In the genomic region with DNA sequence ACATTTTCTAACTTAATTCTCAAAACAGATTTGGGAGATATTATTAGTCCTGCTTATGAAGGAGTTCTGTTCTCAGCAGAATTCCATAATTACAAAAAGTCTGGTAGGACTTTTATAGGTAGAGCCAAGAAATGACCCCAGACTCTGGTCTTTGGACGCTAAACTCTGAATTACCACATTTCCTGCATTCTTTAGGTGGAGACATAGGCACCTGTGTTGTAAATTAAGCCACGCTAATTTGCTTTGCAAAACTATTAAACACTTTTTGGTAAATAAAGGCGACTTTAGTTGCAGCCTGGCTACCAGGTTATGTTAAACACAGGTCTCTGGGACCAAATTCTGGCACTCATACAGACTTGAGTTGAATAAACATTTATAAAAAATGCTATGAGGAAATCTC, we compare ENCODE assay signal across 17 cellular contexts.
DNase-seq lines count a peak whose midpoint lies in the region; ATAC-seq and TF ChIP-seq lines count a peak whose summit lies in the region.
"Had no signal": no experiment of that assay in that cellular context is flagged by ENCODE, and none has a peak within 500 bp of the region (broad histone marks: within the 10 kb centered on the region; RNA-seq: fewer than 3 reads in every experiment).

No MANE protein-coding gene starts in this region.

- no peak for ATAC-seq in heart left ventricle
- ATAC-seq in heart right ventricle = no peak
- ATAC-seq in memory B cell (ENCODE audit: low read depth) = no peak
- no peak for ATAC-seq in activated naive CD4-positive, alpha-beta T cell treated with anti-CD3 and anti-CD28 coated beads, Interleukin-2, amount 50 U/mL, for 72 hours

- H3K9me2 ChIP-seq in SU-DHL-6 (replicated peaks; ENCODE audit: insufficient read depth, low read length) = no peaks in the 10 kb centered on the region

- no peaks in the 10 kb centered on the region for H3K36me3 ChIP-seq in heart left ventricle
- H3K36me3 ChIP-seq in heart right ventricle = no peaks in the 10 kb centered on the region
- H3K36me3 ChIP-seq in SU-DHL-6 (ENCODE audit: low read length) = 0 out of 2 replicates have a peak, but pooled peaks cover 3% of the 10 kb centered on the region
- no peaks in the 10 kb centered on the region for H3K36me3 ChIP-seq in thyroid gland

- H3K27ac Mint-ChIP-seq in memory B cell = peak overlapping the region; percentile 89
- H3K27ac Mint-ChIP-seq in activated naive CD4-positive, alpha-beta T cell treated with anti-CD3 and anti-CD28 coated beads, Interleukin-2, amount 50 U/mL, for 72 hours = no peak overlapping the region

- H3K4me2 ChIP-seq in SU-DHL-6 (ENCODE audit: low read depth, low read length, poor library complexity, severe bottlenecking) = peak overlapping the region; percentile 70

- H3K9me3 ChIP-seq in heart left ventricle (no peaks in the 10 kb centered on the region), heart right ventricle (no peaks in the 10 kb centered on the region), SU-DHL-6 (ENCODE audit: insufficient read depth, low read length) (no peaks in the 10 kb centered on the region), thyroid gland (no peaks in the 10 kb centered on the region)

- H3K4me3 Mint-ChIP-seq in memory B cell = peak overlapping the region; percentile 68

- no peaks in the 10 kb centered on the region for H4K20me1 ChIP-seq in SU-DHL-6 (ENCODE audit: low read depth, low read length)

- no peaks in the 10 kb centered on the region for H3K27me3 Mint-ChIP-seq in memory B cell

- no peak for DNase-seq in heart left ventricle
- DNase-seq in heart right ventricle = no peak
- DNase-seq in memory B cell (ENCODE audit: low spot score in 2 of 2) = no peak
- no peak for DNase-seq in thyroid gland
- DNase-seq in activated naive CD4-positive, alpha-beta T cell treated with anti-CD3 and anti-CD28 coated beads, Interleukin-2, amount 50 U/mL, for 72 hours (ENCODE audit: low spot score in 2 of 2) = no peak
- DNase-seq in NOMO-1 (lab: John Stamatoyannopoulos, UW; ENCODE audit: unreplicated experiment in 2 of 2) = no peak
- DNase-seq in effector CD8-positive, alpha-beta T cell (lab: John Stamatoyannopoulos, UW) = no peak
- DNase-seq: 8988T; activated effector memory CD4-positive, alpha-beta T cell treated with anti-CD3 and anti-CD28 coated beads, Interleukin-2, amount 50 U/mL, for 16 hours; amniotic stem cell; DMS79 treated with DMSO at 0.1 percent for 48 hours; foreskin melanocyte; NCI-H1694 treated with DMSO at 0.1 percent for 48 hours; NCI-H446; SIG-M5; stimulated activated naive CD4-positive, alpha-beta T cell had no signal

- H3K4me1 ChIP-seq in heart left ventricle = peaks cover 19 to 94% (median 85%) of the 10 kb centered on the region in 12 donors
- peaks cover 21 to 99% (median 90%) of the 10 kb centered on the region in 9 donors for H3K4me1 ChIP-seq in heart right ventricle
- H3K4me1 ChIP-seq in thyroid gland = peaks cover 81 to 82% of the 10 kb centered on the region in 2 donors

- H3K9ac ChIP-seq in SU-DHL-6 (ENCODE audit: low read length) = peak overlapping the region; percentile 46

- peaks cover 75% of the 10 kb centered on the region for H3K4me1 Mint-ChIP-seq in memory B cell

- H2AFZ ChIP-seq in SU-DHL-6 (ENCODE audit: low read depth, low read length, severe bottlenecking) = no peak overlapping the region

- H3K4me3 ChIP-seq in heart left ventricle (no peak overlapping the region), heart right ventricle (no peak overlapping the region), SU-DHL-6 (ENCODE audit: insufficient read depth, low read length, poor library complexity, severe bottlenecking) (peak overlapping the region; percentile 18), thyroid gland (replicated peaks in 1 of 3) (no peak overlapping the region)

- 69 to 77% (median 74%) methylated on average over 3 of the region's 3 CpGs for WGBS in heart left ventricle, 4 donors
- WGBS in heart right ventricle, 2 donors = 73 to 75% methylated on average over 3 of the region's 3 CpGs
- WGBS in thyroid gland, 2 donors = 88% methylated on average over 3 of the region's 3 CpGs

- no peak for TF ChIP-seq POLR2A in heart left ventricle (IDR thresholded peaks at IDR 0.05)
- no peak for TF ChIP-seq POLR2A in thyroid gland (IDR thresholded peaks at IDR 0.05)

- TF ChIP-seq CTCF in heart left ventricle (IDR thresholded peaks at IDR 0.05) (no peak), heart right ventricle (IDR thresholded peaks at IDR 0.05) (no peak), SU-DHL-6 (IDR thresholded peaks at IDR 0.05; ENCODE audit: insufficient read depth, low read length, poor library complexity, severe bottlenecking) (no peak), thyroid gland (IDR thresholded peaks at IDR 0.05) (no peak)

- H3K9me3 Mint-ChIP-seq in memory B cell = no peaks in the 10 kb centered on the region
- no peaks in the 10 kb centered on the region for H3K9me3 Mint-ChIP-seq in activated naive CD4-positive, alpha-beta T cell treated with anti-CD3 and anti-CD28 coated beads, Interleukin-2, amount 50 U/mL, for 72 hours

- H3K36me3 Mint-ChIP-seq in memory B cell = peaks cover 10% of the 10 kb centered on the region
- H3K36me3 Mint-ChIP-seq in activated naive CD4-positive, alpha-beta T cell treated with anti-CD3 and anti-CD28 coated beads, Interleukin-2, amount 50 U/mL, for 72 hours = no peaks in the 10 kb centered on the region

- H3K27me3 ChIP-seq in heart left ventricle = no peaks in the 10 kb centered on the region
- no peaks in the 10 kb centered on the region for H3K27me3 ChIP-seq in heart right ventricle
- no peaks in the 10 kb centered on the region for H3K27me3 ChIP-seq in SU-DHL-6 (ENCODE audit: low read length)
- H3K27me3 ChIP-seq in thyroid gland = no peaks in the 10 kb centered on the region

- H3F3A ChIP-seq in SU-DHL-6 (ENCODE audit: insufficient read depth) = peaks cover 56% of the 10 kb centered on the region

- intact Hi-C loops in heart left ventricle (cut with DNase I) (no loop called here), heart right ventricle (cut with DNase I) (loop anchor here in 1 of 10 donors (5.0 kb wide), 1 partner anchor 78 kb away; no protein-coding TSS in a partner anchor), thyroid gland (cut with DNase I) (no loop called here)

- H3K27ac ChIP-seq in heart left ventricle = peak overlapping the region in 8 of 12 donors; percentile 0 to 92 (median 86)
- peak overlapping the region in 5 of 10 donors; percentile 10 to 91 (median 88) for H3K27ac ChIP-seq in heart right ventricle
- H3K27ac ChIP-seq in SU-DHL-6 (ENCODE audit: low read depth, low read length) = peak overlapping the region; percentile 92
- H3K27ac ChIP-seq in thyroid gland = peak overlapping the region; percentile 91 to 95 (median 94)

- H3K79me2 ChIP-seq in SU-DHL-6 (ENCODE audit: insufficient read depth, low read length) = peaks cover 98% of the 10 kb centered on the region
